In genomic region chr16:20580487-20581259, GRCh38 we compare ENCODE assay signal across 12 cellular contexts. TPM values are rescaled to one million over a fixed set of nuclear protein-coding genes. Genes with fewer than 3 reads are reported as not detected.
"Had no signal": no experiment of that assay in that cellular context is flagged by ENCODE, and none has a peak within 500 bp of the region (broad histone marks: within the 10 kb centered on the region; RNA-seq: fewer than 3 reads in every experiment).

No MANE protein-coding gene starts in this region.

RNA-seq across cellular contexts. Expression of gene ACSM2B, which starts 4.5 kb away (rescaled TPM):
- total RNA-seq: activated B cell treated with CpG ODN at 0.5 μM for 24 hours; activated CD4-positive, alpha-beta memory T cell treated with anti-CD3 and anti-CD28 coated beads for 36 hours; activated CD4-positive, alpha-beta memory T cell treated with anti-CD3 and anti-CD28 coated beads, Interleukin-2, amount 10 ng/mL, durations not matched to agents 7 days and 5 days; activated CD4-positive, alpha-beta T cell treated with anti-CD3 and anti-CD28 coated beads for 36 hours; activated CD4-positive, alpha-beta T cell treated with anti-CD3 and anti-CD28 coated beads, Interleukin-2, amount 10 ng/mL, durations not matched to agents 24 days and 14 days; activated CD4-positive, alpha-beta T cell treated with anti-CD3 and anti-CD28 coated beads, Interleukin-2, amount 10 ng/mL, durations not matched to agents 7 days and 5 days; activated CD8-positive, alpha-beta memory T cell treated with anti-CD3 and anti-CD28 coated beads for 36 hours; activated CD8-positive, alpha-beta T cell treated with anti-CD3 and anti-CD28 coated beads for 36 hours; activated CD8-positive, alpha-beta T cell treated with anti-CD3 and anti-CD28 coated beads, Interleukin-2, amount 10 ng/mL, durations not matched to agents 7 days and 5 days; T-helper 1 cell treated with Interleukin-12 subunit alpha and Interleukin-12 subunit beta and Interleukin-4 antibody, amounts not matched to agents 30 ng/mL and 1 ng/mL, for 36 hours; T-helper 17 cell; T-helper 2 cell treated with Interferon-gamma antibody and Interleukin-4, amounts not matched to agents 100 ng/mL and 5 ng/mL, for 36 hours had no signal
